Comparison of ENCODE assay signal across 1 cellular context in genomic region chr1:206612129-206612876, GRCh38.
TF ChIP-seq lines count a peak whose summit lies in the region.

TSS of gene EIF2D (minus strand) at chr1:206612465. CDS start at chr1:206612342, 123 bp downstream.

TF ChIP-seq in HepG2, 621 proteins besides CTCF, POLR2A, EP300 and RAD21 (continued from another document and continues in another):
- TF ChIP-seq AFF4 (CRISPR knock-in tag; IDR thresholded peaks at IDR 0.05) (0 out of 2 replicates have a peak, but pooled peaks have one; percentile 58), ZNF781 (CRISPR knock-in tag; IDR thresholded peaks at IDR 0.05; ENCODE audit: borderline replicate concordance, not compliant biosample characterization) (peak; percentile 82), AHDC1 (CRISPR knock-in tag; IDR thresholded peaks at IDR 0.05; ENCODE audit: borderline replicate concordance) (no peak), ZNF552 (CRISPR knock-in tag; IDR thresholded peaks at IDR 0.05; ENCODE audit: borderline replicate concordance) (peak; percentile 91), YY1 (IDR thresholded peaks at IDR 0.05; ENCODE audit: insufficient read depth, insufficient replicate concordance, low read depth, low read length) (peak; percentile 100), SRF (IDR thresholded peaks at IDR 0.05; ENCODE audit: low read depth, low read length) (peak; percentile 65; the same call in 1 of the 2 replicates), PHF5A (CRISPR knock-in tag; IDR thresholded peaks at IDR 0.05; ENCODE audit: low read depth, unreplicated experiment) (peak; percentile 83), PRDM15 (CRISPR knock-in tag; IDR thresholded peaks at IDR 0.05) (peak; percentile 53; the same call in 1 of the 2 replicates), ZKSCAN8 (CRISPR knock-in tag; IDR thresholded peaks at IDR 0.05; ENCODE audit: borderline replicate concordance) (peak; percentile 91), ZNF563 (CRISPR knock-in tag; IDR thresholded peaks at IDR 0.05) (peak; percentile 90), ZNF652 (CRISPR knock-in tag; IDR thresholded peaks at IDR 0.05; ENCODE audit: borderline replicate concordance, low read depth) (no peak), TCF12 (IDR thresholded peaks at IDR 0.05) (no peak), TCF12 (CRISPR knock-in tag; IDR thresholded peaks at IDR 0.05) (peak; percentile 88), HDAC6 (IDR thresholded peaks at IDR 0.05; ENCODE audit: low read depth, low read length) (no peak), SMARCC2 (IDR thresholded peaks at IDR 0.05) (no peak), ZNF629 (CRISPR knock-in tag; conservative IDR thresholded peaks at IDR 0.05) (peak; percentile 60), ZNF883 (CRISPR knock-in tag; IDR thresholded peaks at IDR 0.05; ENCODE audit: not compliant biosample characterization) (peak; percentile 89), LCORL (IDR thresholded peaks at IDR 0.05) (peak; percentile 90), LCORL (CRISPR knock-in tag; IDR thresholded peaks at IDR 0.05) (peak; percentile 87), ZNF20 (CRISPR knock-in tag; IDR thresholded peaks at IDR 0.05) (no peak), ZFP41 (CRISPR knock-in tag; IDR thresholded peaks at IDR 0.05; ENCODE audit: borderline replicate concordance) (no peak), RNF2 (conservative IDR thresholded peaks at IDR 0.05; ENCODE audit: low read depth) (peak; percentile 73; the same call in 1 of the 2 replicates), TFAP4 (IDR thresholded peaks at IDR 0.05; ENCODE audit: borderline replicate concordance, low read depth) (peak; percentile 64; the same call in 1 of the 2 replicates), NCOR1 (IDR thresholded peaks at IDR 0.05; ENCODE audit: borderline replicate concordance, low read length) (no peak), NAIF1 (CRISPR knock-in tag; IDR thresholded peaks at IDR 0.05; ENCODE audit: borderline replicate concordance) (no peak), ZNF383 (CRISPR knock-in tag; IDR thresholded peaks at IDR 0.05; ENCODE audit: borderline replicate concordance) (peak; percentile 57; the same call in 1 of the 2 replicates), ZNF256 (CRISPR knock-in tag; conservative IDR thresholded peaks at IDR 0.05) (peak; percentile 74; the same call in 1 of the 2 replicates), HOXA5 (CRISPR knock-in tag; IDR thresholded peaks at IDR 0.05) (peak; percentile 94), E2F5 (CRISPR knock-in tag; conservative IDR thresholded peaks at IDR 0.05) (0 out of 2 replicates have a peak, but pooled peaks have one; percentile 63), ETV5 (CRISPR knock-in tag; IDR thresholded peaks at IDR 0.05; ENCODE audit: borderline replicate concordance) (peak; percentile 62), ZNF776 (CRISPR knock-in tag; IDR thresholded peaks at IDR 0.05) (no peak), BCL3 (CRISPR knock-in tag; IDR thresholded peaks at IDR 0.05) (peak; percentile 94), ZNF276 (CRISPR knock-in tag; IDR thresholded peaks at IDR 0.05; ENCODE audit: low read depth) (peak; percentile 89; the same call in 1 of the 2 replicates), MBNL3 (CRISPR knock-in tag; conservative IDR thresholded peaks at IDR 0.05) (no peak), ZNF234 (CRISPR knock-in tag; conservative IDR thresholded peaks at IDR 0.05) (0 out of 2 replicates have a peak, but pooled peaks have one; percentile 39), ZFX (CRISPR knock-in tag; IDR thresholded peaks at IDR 0.05; ENCODE audit: low read depth) (peak; percentile 100), ZNF121 (CRISPR knock-in tag; IDR thresholded peaks at IDR 0.05) (peak; percentile 70), RELA (CRISPR knock-in tag; IDR thresholded peaks at IDR 0.05) (0 out of 2 replicates have a peak, but pooled peaks have one; percentile 55), SP4 (CRISPR knock-in tag; IDR thresholded peaks at IDR 0.05) (peak; percentile 81), BATF2 (CRISPR knock-in tag; IDR thresholded peaks at IDR 0.05) (peak; percentile 74; the same call in 1 of the 2 replicates), ZNF224 (CRISPR knock-in tag; IDR thresholded peaks at IDR 0.05) (0 out of 2 replicates have a peak, but pooled peaks have one; percentile 3), ZNF326 (CRISPR knock-in tag; IDR thresholded peaks at IDR 0.05; ENCODE audit: borderline replicate concordance) (no peak; the same call in 1 of the 2 replicates)
